In the genomic region with DNA sequence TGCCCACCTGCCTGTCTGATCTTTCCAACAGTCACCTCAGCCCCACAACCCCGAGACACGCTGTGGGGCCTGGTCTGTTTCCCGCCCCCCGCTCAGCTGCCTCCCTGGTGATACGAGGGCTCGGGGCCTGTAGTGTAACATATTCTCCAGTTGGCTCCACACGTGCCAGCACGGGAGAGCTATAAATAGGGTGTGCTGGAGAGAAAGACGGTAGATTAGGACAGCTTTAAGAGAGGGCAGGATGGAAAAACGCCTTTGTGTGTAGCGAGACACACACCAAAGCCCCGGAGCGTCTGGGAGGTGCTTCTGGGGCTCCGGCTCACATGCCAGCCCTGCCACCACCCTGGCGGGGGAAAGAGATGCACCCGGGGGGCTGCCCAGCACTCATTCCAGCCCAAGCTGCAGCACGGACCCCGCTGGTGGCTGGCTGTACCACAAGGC, we compare ENCODE assay signal across 1 cellular context.
TF ChIP-seq lines count a peak whose summit lies in the region.

No MANE protein-coding gene starts in this region.

TF ChIP-seq in HepG2, 621 proteins besides CTCF, POLR2A, EP300 and RAD21:
- 0 out of 2 replicates have a peak, but pooled peaks have one; percentile 24 for TF ChIP-seq CHCHD3 (CRISPR knock-in tag; IDR thresholded peaks at IDR 0.05)
- no peak for TF ChIP-seq ZSCAN30 (CRISPR knock-in tag; IDR thresholded peaks at IDR 0.05)
- TF ChIP-seq, protein P1, sequence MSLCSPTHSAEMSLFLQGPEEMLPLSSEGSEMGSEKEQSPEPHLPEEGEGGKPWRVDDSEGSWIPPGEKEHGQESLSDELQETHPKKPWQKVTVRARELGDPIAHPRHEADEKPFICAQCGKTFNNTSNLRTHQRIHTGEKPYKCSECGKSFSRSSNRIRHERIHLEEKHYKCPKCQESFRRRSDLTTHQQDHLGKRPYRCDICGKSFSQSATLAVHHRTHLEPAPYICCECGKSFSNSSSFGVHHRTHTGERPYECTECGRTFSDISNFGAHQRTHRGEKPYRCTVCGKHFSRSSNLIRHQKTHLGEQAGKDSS (CRISPR knock-in tag; IDR thresholded peaks at IDR 0.05; ENCODE audit: borderline replicate concordance, low read depth), result no peak
- TF ChIP-seq AGO2 (optimal IDR thresholded peaks at IDR 0.05; ENCODE audit: low read depth, low read length), result peak; percentile 4
- no peak for TF ChIP-seq KLF13 (CRISPR knock-in tag; IDR thresholded peaks at IDR 0.05)
